Comparison of ENCODE assay signal across 2 cellular contexts in genomic region chr3:125231895-125232294, GRCh38.
TF ChIP-seq lines count a peak whose summit lies in the region.

No MANE protein-coding gene starts in this region.

TF ChIP-seq in HEK293T, 16 proteins besides CTCF, POLR2A, EP300 and RAD21:
- TF ChIP-seq BHLHE40 (IDR thresholded peaks at IDR 0.05; ENCODE audit: borderline replicate concordance): no peak
TF ChIP-seq in HEK293T: peak in this region for 0.

TF ChIP-seq in HepG2, 621 proteins besides CTCF, POLR2A, EP300 and RAD21:
- no peak for TF ChIP-seq ZNF543 (CRISPR knock-in tag; IDR thresholded peaks at IDR 0.05)
- no peak for TF ChIP-seq SRSF4 (IDR thresholded peaks at IDR 0.05; ENCODE audit: low read depth, low read length, poor library complexity, severe bottlenecking)
